ENCODE assay signal across 16 cellular contexts in the genomic region with DNA sequence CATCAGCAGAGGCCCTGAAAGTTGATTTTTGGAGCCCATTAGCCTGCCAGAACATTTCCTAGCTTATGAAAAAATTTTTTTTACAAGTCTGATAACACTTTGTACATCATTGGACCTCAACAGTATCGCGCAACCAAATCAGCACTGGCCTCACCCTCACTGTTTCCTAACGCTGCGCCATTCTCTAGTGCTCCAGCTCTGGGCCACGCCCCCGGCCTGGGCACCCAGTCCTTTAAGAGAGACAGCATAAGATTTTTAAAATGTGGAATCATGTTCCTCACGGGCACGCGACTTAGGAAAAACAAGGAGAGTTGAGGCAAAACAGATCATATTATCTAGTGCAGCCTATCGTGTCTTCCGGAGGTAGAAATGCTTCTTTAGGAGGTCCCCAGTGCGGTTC.
DNase-seq lines count a peak whose midpoint lies in the region; ATAC-seq and TF ChIP-seq lines count a peak whose summit lies in the region.
"Had no signal": no experiment of that assay in that cellular context is flagged by ENCODE, and none has a peak within 500 bp of the region (broad histone marks: within the 10 kb centered on the region; RNA-seq: fewer than 3 reads in every experiment).

No MANE protein-coding gene starts in this region.

- 69 to 73% methylated on average over 12 of the region's 12 CpGs for WGBS in lower leg skin, 2 donors

- DNase-seq in ecto neural progenitor cell (ENCODE audit: low spot score) (peak; percentile 33), lower leg skin (ENCODE audit: low spot score in 2 of 2) (peak; percentile 68 to 89), NCI-H2227 (lab: John Stamatoyannopoulos, UW; ENCODE audit: unreplicated experiment) (no peak), DMS153 (lab: John Stamatoyannopoulos, UW) (no peak), UCSD-AML1 (lab: John Stamatoyannopoulos, UW; ENCODE audit: unreplicated experiment) (no peak)
- DNase-seq: ACHN; AML-193; Caco-2; CD4-positive, alpha-beta T cell; DMS79; GDM1; H9 had no signal

- H3K27ac ChIP-seq in skeletal muscle tissue (ENCODE audit: low read depth, low read length), result peak overlapping the region; percentile 89
- H3K27ac ChIP-seq: C4-2B had no signal

- intact Hi-C loops in lower leg skin (cut with DNase I; ENCODE audit: low total_unique reads), result no loop called here

- H3K27me3 ChIP-seq in skeletal muscle tissue (ENCODE audit: control insufficient read depth in 3 of 3, insufficient read depth in 3 of 3, low read length in 3 of 3), result no peaks in the 10 kb centered on the region

- peak overlapping the region in 1 of 3 donors; percentile 69 for H3K9ac ChIP-seq in skeletal muscle tissue (ENCODE audit: low read depth in 1 of 3, low read length in 3 of 3)

- no peak for ATAC-seq in HG02588 (IDR thresholded peaks at IDR 0.05; ENCODE audit: unreplicated experiment)
- ATAC-seq: K562 had no signal

- TF ChIP-seq CTCF in lower leg skin (IDR thresholded peaks at IDR 0.05), result no peak

- H3K4me3 ChIP-seq in lower leg skin (ENCODE audit: low read depth, poor library complexity, severe bottlenecking), result no peak overlapping the region
- no peak overlapping the region for H3K4me3 ChIP-seq in skeletal muscle tissue (ENCODE audit: low read length in 3 of 3)
- H3K4me3 ChIP-seq: K562 had no signal

- peaks cover 38 to 48% (median 46%) of the 10 kb centered on the region in 3 donors for H3K4me1 ChIP-seq in skeletal muscle tissue (ENCODE audit: control insufficient read depth in 3 of 3, insufficient read depth in 3 of 3, low read length in 3 of 3)

- peaks cover 0 to 2% (median 2%) of the 10 kb centered on the region in 3 donors for H3K9me3 ChIP-seq in skeletal muscle tissue (ENCODE audit: control insufficient read depth in 3 of 3, low read length in 3 of 3)
- H3K9me3 ChIP-seq: Caco-2 had no signal

- no peaks in the 10 kb centered on the region for H3K36me3 ChIP-seq in skeletal muscle tissue (ENCODE audit: control insufficient read depth in 3 of 3, insufficient read depth in 3 of 3, low read length in 3 of 3)

- TF ChIP-seq POLR2A in lower leg skin (IDR thresholded peaks at IDR 0.05), result no peak

Comparison
In these comparisons a context has a peak if more than half of its experiments do, and no peak if none do; other contexts are left out.
1. DNase-seq: peak in ecto neural progenitor cell (single experiment) and lower leg skin (2 of 2); none in NCI-H2227 (single experiment), DMS153 (single experiment) and UCSD-AML1 (single experiment).